Comparison of ENCODE assay signal across 26 cellular contexts in genomic region chr5:175728316-175728715, GRCh38.
"Had no signal": no experiment of that assay in that cellular context is flagged by ENCODE, and none has a peak within 500 bp of the region (broad histone marks: within the 10 kb centered on the region; RNA-seq: fewer than 3 reads in every experiment).

No MANE protein-coding gene starts in this region.

- H3K27ac Mint-ChIP-seq: activated naive CD4-positive, alpha-beta T cell treated with anti-CD3 and anti-CD28 coated beads for 36 hours; activated naive CD8-positive, alpha-beta T cell treated with anti-CD3 and anti-CD28 coated beads, Interleukin-2, amount 10 ng/mL, durations not matched to agents 7 days and 5 days; activated T-helper 2 cell treated with anti-CD3 and anti-CD28 coated beads, Interferon-gamma antibody, Interleukin-2, Interleukin-4, amounts not matched to agents 10 μg/mL and 5 μg/mL and 100 μg/mL, durations not matched to agents 14 hours and 24 hours and 36 hours; endodermal cell; naive thymus-derived CD4-positive, alpha-beta T cell; stimulated activated memory B cell treated with anti-CD40 and anti-IgM and Interleukin-4, amounts not matched to agents 10 μg/mL and 1 μg/mL and 100 μg/mL, for 72 hours; T-helper 2 cell treated with Interferon-gamma antibody and Interleukin-4, amounts not matched to agents 5 μg/mL and 100 μg/mL, for 36 hours had no signal

- H3K36me3 ChIP-seq: breast epithelium, esophagus squamous epithelium, gastroesophageal sphincter, left lung, stomach, suprapubic skin, tibial nerve had no signal

- H3K27ac ChIP-seq: breast epithelium, coronary artery, esophagus squamous epithelium, gastroesophageal sphincter, left lung, stomach, suprapubic skin, tibial nerve, VCaP had no signal

- ATAC-seq: activated T-cell treated with anti-CD3 and anti-CD28 coated beads, Interleukin-2, amount 50 U/mL, for 4 hours; gastroesophageal sphincter; left lung; naive thymus-derived CD4-positive, alpha-beta T cell; sciatic nerve; stimulated activated memory B cell treated with anti-CD40 and anti-IgM and Interleukin-4, amounts not matched to agents 10 μg/mL and 1 μg/mL and 100 μg/mL, for 72 hours had no signal

- H3K4me1 ChIP-seq: breast epithelium, left lung had no signal

- H3K9me3 ChIP-seq: breast epithelium, left lung, suprapubic skin had no signal

- H3K4me3 ChIP-seq: breast epithelium, coronary artery, esophagus squamous epithelium, gastroesophageal sphincter, left lung, lung, smooth muscle cell, stomach, suprapubic skin, tibial nerve had no signal

- H3K4me3 Mint-ChIP-seq: activated naive CD4-positive, alpha-beta T cell treated with anti-CD3 and anti-CD28 coated beads for 36 hours; activated naive CD8-positive, alpha-beta T cell treated with anti-CD3 and anti-CD28 coated beads, Interleukin-2, amount 10 ng/mL, durations not matched to agents 7 days and 5 days; activated T-cell treated with anti-CD3 and anti-CD28 coated beads, Interleukin-2, amount 50 U/mL, for 4 hours; central memory CD8-positive, alpha-beta T cell; naive thymus-derived CD4-positive, alpha-beta T cell; neural crest cell; stimulated activated memory B cell treated with anti-CD40 and anti-IgM and Interleukin-4, amounts not matched to agents 10 μg/mL and 1 μg/mL and 100 μg/mL, for 72 hours; T-helper 2 cell treated with Interferon-gamma antibody and Interleukin-4, amounts not matched to agents 5 μg/mL and 100 μg/mL, for 36 hours had no signal

- H3K36me3 Mint-ChIP-seq: activated naive CD8-positive, alpha-beta T cell treated with anti-CD3 and anti-CD28 coated beads, Interleukin-2, amount 10 ng/mL, durations not matched to agents 7 days and 5 days; stimulated activated memory B cell treated with anti-CD40 and anti-IgM and Interleukin-4, amounts not matched to agents 10 μg/mL and 1 μg/mL and 100 μg/mL, for 72 hours had no signal

- DNase-seq: activated CD4-positive, alpha-beta T cell treated with anti-CD3 and anti-CD28 coated beads for 1 hour; activated CD8-positive, alpha-beta memory T cell treated with anti-CD3 and anti-CD28 coated beads, Interleukin-2, amount 50 U/mL, for 48 hours; activated naive CD4-positive, alpha-beta T cell treated with anti-CD3 and anti-CD28 coated beads for 36 hours; activated naive CD8-positive, alpha-beta T cell treated with anti-CD3 and anti-CD28 coated beads, Interleukin-2, amount 10 ng/mL, durations not matched to agents 7 days and 5 days; activated T-cell treated with anti-CD3 and anti-CD28 coated beads, Interleukin-2, amount 50 U/mL, for 4 hours; amniotic stem cell; esophagus squamous epithelium; left lung; naive thymus-derived CD4-positive, alpha-beta T cell; stimulated activated CD4-positive, alpha-beta T cell treated with anti-CD3 and anti-CD28 coated beads, Interleukin-15, amount 100 ng/mL, for 24 hours; stomach had no signal

- H3K9me3 Mint-ChIP-seq: activated naive CD4-positive, alpha-beta T cell treated with anti-CD3 and anti-CD28 coated beads for 36 hours; activated T-cell treated with anti-CD3 and anti-CD28 coated beads, Interleukin-2, amount 50 U/mL, for 4 hours; activated T-helper 2 cell treated with anti-CD3 and anti-CD28 coated beads, Interferon-gamma antibody, Interleukin-2, Interleukin-4, amounts not matched to agents 10 μg/mL and 5 μg/mL and 100 μg/mL, durations not matched to agents 14 hours and 24 hours and 36 hours; central memory CD8-positive, alpha-beta T cell; neural crest cell; stimulated activated memory B cell treated with anti-CD40 and anti-IgM and Interleukin-4, amounts not matched to agents 10 μg/mL and 1 μg/mL and 100 μg/mL, for 72 hours; T-helper 2 cell treated with Interferon-gamma antibody and Interleukin-4, amounts not matched to agents 5 μg/mL and 100 μg/mL, for 36 hours had no signal
